Comparison of ENCODE assay signal across 14 cellular contexts in genomic region chr1:216666431-216666830, GRCh38. TPM values are rescaled to one million over a fixed set of nuclear protein-coding genes. Genes with fewer than 3 reads are reported as not detected.
A peak's percentile ranks its signal among the peaks of the same experiment; 100 is the strongest.
DNase-seq lines count a peak whose midpoint lies in the region; ATAC-seq and TF ChIP-seq lines count a peak whose summit lies in the region.
"Had no signal": no experiment of that assay in that cellular context is flagged by ENCODE, and none has a peak within 500 bp of the region (broad histone marks: within the 10 kb centered on the region; RNA-seq: fewer than 3 reads in every experiment).

No MANE protein-coding gene starts in this region.

- DNase-seq in Caco-2 = no peak
- no peak for DNase-seq in IMR-90
- no peak for DNase-seq in activated naive CD4-positive, alpha-beta T cell treated with anti-CD3 and anti-CD28 coated beads for 36 hours
- no peak for DNase-seq in activated CD4-positive, alpha-beta T cell treated with anti-CD3 and anti-CD28 coated beads for 48 hours
- DNase-seq: C1 segment of cervical spinal cord; CD4-positive, alpha-beta memory T cell; COR-L47; DMS153; DND-41; GM23248; H7 had no signal

- CTCF ChIA-PET in Caco-2 (lab: Charles Lee) (no interaction called here), IMR-90 (lab: Yijun Ruan, JAX) (no interaction called here)
- CTCF ChIA-PET in activated naive CD4-positive, alpha-beta T cell treated with anti-CD3 and anti-CD28 coated beads for 36 hours (lab: Charles Lee) = no interaction called here

- H4K8ac ChIP-seq in IMR-90 (ENCODE audit: low read depth in 2 of 2, low read length in 2 of 2) = no peak overlapping the region

- no peak for ATAC-seq in IMR-90 (ENCODE audit: low read depth)
- ATAC-seq in GM21367 (IDR thresholded peaks at IDR 0.05; ENCODE audit: unreplicated experiment) = no peak

- no peaks in the 10 kb centered on the region for H3K9me3 ChIP-seq in Caco-2
- H3K9me3 ChIP-seq in IMR-90 (ENCODE audit: control insufficient read depth, insufficient read depth, low read length) = no peaks in the 10 kb centered on the region
- H3K9me3 ChIP-seq in parathyroid adenoma (ENCODE audit: control insufficient read depth, low read length) = no peaks in the 10 kb centered on the region

- H3K14ac ChIP-seq in IMR-90 (replicated peaks; ENCODE audit: low read depth, low read length) = no peak overlapping the region

- no peak overlapping the region for H2BK20ac ChIP-seq in IMR-90 (ENCODE audit: low read depth, low read length)

- H3K9me3 Mint-ChIP-seq in Caco-2 (ENCODE audit: unreplicated experiment) = no peaks in the 10 kb centered on the region
- H3K9me3 Mint-ChIP-seq in activated naive CD4-positive, alpha-beta T cell treated with anti-CD3 and anti-CD28 coated beads for 36 hours = peaks cover 3% of the 10 kb centered on the region

- H2AK9ac ChIP-seq in IMR-90 (replicated peaks; ENCODE audit: low read depth, low read length, poor library complexity) = no peak overlapping the region

- no peak overlapping the region for H2AK5ac ChIP-seq in IMR-90 (ENCODE audit: low read depth, low read length)

- TF ChIP-seq POLR2A in IMR-90 (IDR thresholded peaks at IDR 0.05; ENCODE audit: low read depth, low read length) = no peak

- H3K27ac ChIP-seq in IMR-90 (ENCODE audit: insufficient read depth, low read length) = no peak overlapping the region
- H3K27ac ChIP-seq in parathyroid adenoma = peak overlapping the region; percentile 59
- H3K27ac ChIP-seq: GM23248 had no signal

- in situ Hi-C loops in IMR-90 (cut with MboI; ENCODE audit: low sequenced_read_pairs) = no loop called here

- no peak overlapping the region for H3K56ac ChIP-seq in IMR-90 (ENCODE audit: extremely low read depth, insufficient read depth, low read length)

- no peak overlapping the region for H2BK5ac ChIP-seq in IMR-90 (ENCODE audit: low read depth, low read length, poor library complexity, severe bottlenecking)

- H3K4me2 ChIP-seq in IMR-90 (ENCODE audit: low read depth, low read length) (no peak overlapping the region), parathyroid adenoma (ENCODE audit: low read length) (peak overlapping the region; percentile 29)

- H3K79me2 ChIP-seq in parathyroid adenoma = no peaks in the 10 kb centered on the region

- WGBS in IMR-90 (ENCODE audit: extremely low coverage in 2 of 2, insufficient read length in 1 of 2), 2 experiments = no CpG with 5 or more reads among the region's 2 CpGs

- H3K27ac Mint-ChIP-seq in Caco-2 (ENCODE audit: unreplicated experiment) = peak overlapping the region; percentile 51
- no peak overlapping the region for H3K27ac Mint-ChIP-seq in activated naive CD4-positive, alpha-beta T cell treated with anti-CD3 and anti-CD28 coated beads for 36 hours
- H3K27ac Mint-ChIP-seq: CD4-positive, alpha-beta memory T cell had no signal

- H3K9ac ChIP-seq in IMR-90 (ENCODE audit: low read depth, low read length) (no peak overlapping the region), parathyroid adenoma (no peak overlapping the region)
- H3K9ac ChIP-seq: GM23248 had no signal

- H3K4me3 ChIP-seq in Caco-2 (ENCODE audit: low read depth, low read length) (no peak overlapping the region), IMR-90 (ENCODE audit: insufficient read depth, low read depth, low read length) (no peak overlapping the region), parathyroid adenoma (ENCODE audit: low read depth, low read length) (peak overlapping the region; percentile 4)
- H3K4me3 ChIP-seq: GM23248 had no signal

- H3K4me1 ChIP-seq in Caco-2 = peaks cover 51% of the 10 kb centered on the region
- peaks cover 2% of the 10 kb centered on the region; the same call in 1 of the 2 replicates for H3K4me1 ChIP-seq in IMR-90 (ENCODE audit: control insufficient read depth, insufficient read depth, low read length)
- H3K4me1 ChIP-seq in parathyroid adenoma = peaks cover 7% of the 10 kb centered on the region

- H2BK15ac ChIP-seq in IMR-90 (ENCODE audit: low read depth, low read length) = no peak overlapping the region

- H3K4me3 Mint-ChIP-seq in Caco-2 (ENCODE audit: unreplicated experiment) = no peak overlapping the region
- no peak overlapping the region for H3K4me3 Mint-ChIP-seq in activated naive CD4-positive, alpha-beta T cell treated with anti-CD3 and anti-CD28 coated beads for 36 hours
- H3K4me3 Mint-ChIP-seq: CD4-positive, alpha-beta memory T cell had no signal

- POLR2A ChIA-PET in Caco-2 (lab: Charles Lee) = no interaction called here
- POLR2A ChIA-PET in IMR-90 (lab: Charles Lee; ENCODE audit: unreplicated experiment) = no interaction called here

- no peak overlapping the region for H4K91ac ChIP-seq in IMR-90 (ENCODE audit: insufficient read depth, low read depth, low read length)

- H2BK120ac ChIP-seq in IMR-90 (ENCODE audit: low read depth, low read length) = no peak overlapping the region

- TF ChIP-seq CTCF in Caco-2 (IDR thresholded peaks at IDR 0.05; ENCODE audit: insufficient read depth in 1 of 2, low read depth in 1 of 2, low read length in 1 of 2, severe bottlenecking in 1 of 2, unreplicated experiment in 1 of 2) (no peak), IMR-90 (conservative IDR thresholded peaks at IDR 0.05; ENCODE audit: low read depth, low read length) (no peak), parathyroid adenoma (IDR thresholded peaks at IDR 0.05) (no peak)

- no peak overlapping the region for H3K23ac ChIP-seq in IMR-90 (ENCODE audit: low read depth, low read length)

- dilution Hi-C loops in IMR-90 (cut with HindIII; ENCODE audit: low sequenced_read_pairs, unreplicated experiment) = no loop called here

- no peak for TF ChIP-seq RAD21 in IMR-90 (IDR thresholded peaks at IDR 0.05; ENCODE audit: low read length)

- H3K36me3 ChIP-seq in Caco-2 (ENCODE audit: control insufficient read depth, insufficient read depth, low read length) (no peaks in the 10 kb centered on the region), IMR-90 (ENCODE audit: control insufficient read depth, insufficient read depth, low read length) (no peaks in the 10 kb centered on the region), parathyroid adenoma (ENCODE audit: control insufficient read depth, insufficient read depth, low read length) (no peaks in the 10 kb centered on the region)

- H3K27me3 Mint-ChIP-seq in Caco-2 (ENCODE audit: insufficient read depth, unreplicated experiment) = no peaks in the 10 kb centered on the region
- H3K27me3 Mint-ChIP-seq in activated naive CD4-positive, alpha-beta T cell treated with anti-CD3 and anti-CD28 coated beads for 36 hours (ENCODE audit: low read depth) = no peaks in the 10 kb centered on the region
- H3K27me3 Mint-ChIP-seq: CD4-positive, alpha-beta memory T cell had no signal

- peaks cover 51% of the 10 kb centered on the region for H3K4me1 Mint-ChIP-seq in Caco-2 (ENCODE audit: low read depth, unreplicated experiment)
- H3K4me1 Mint-ChIP-seq in activated naive CD4-positive, alpha-beta T cell treated with anti-CD3 and anti-CD28 coated beads for 36 hours (ENCODE audit: low read depth) = no peaks in the 10 kb centered on the region
- H3K4me1 Mint-ChIP-seq: CD4-positive, alpha-beta memory T cell had no signal

- no peaks in the 10 kb centered on the region for H4K20me1 ChIP-seq in IMR-90 (ENCODE audit: insufficient read depth, low read length)

- H3K79me1 ChIP-seq in IMR-90 (ENCODE audit: low read depth in 1 of 2, low read length in 2 of 2) = no peaks in the 10 kb centered on the region

- H2AFZ ChIP-seq in IMR-90 (replicated peaks; ENCODE audit: low read length, poor library complexity) (no peak overlapping the region), parathyroid adenoma (no peak overlapping the region)
- H2AFZ ChIP-seq: GM23248 had no signal

- no peaks in the 10 kb centered on the region for H3K9me1 ChIP-seq in IMR-90 (ENCODE audit: insufficient read depth, low read length)

- peaks cover 5% of the 10 kb centered on the region for H3K36me3 Mint-ChIP-seq in Caco-2 (ENCODE audit: insufficient read depth, unreplicated experiment)
- H3K36me3 Mint-ChIP-seq in activated naive CD4-positive, alpha-beta T cell treated with anti-CD3 and anti-CD28 coated beads for 36 hours (ENCODE audit: low read depth) = no peaks in the 10 kb centered on the region
- H3K36me3 Mint-ChIP-seq: CD4-positive, alpha-beta memory T cell had no signal

- peak overlapping the region; percentile 75 for H3K18ac ChIP-seq in IMR-90 (ENCODE audit: low read depth, low read length)

- no peak overlapping the region; the same call in 1 of the 2 replicates for H4K5ac ChIP-seq in IMR-90 (ENCODE audit: low read depth, low read length)

- no peak overlapping the region for H3K4ac ChIP-seq in IMR-90 (ENCODE audit: low read depth, low read length)

- BruUV-seq in Caco-2 (replicated peaks; lab: Mats Ljungman, UMichigan) (no TSS peak), IMR-90 (replicated peaks; lab: Mats Ljungman, UMichigan) (no TSS peak)

- no peaks in the 10 kb centered on the region for H3K27me3 ChIP-seq in Caco-2 (replicated peaks; ENCODE audit: control insufficient read depth, insufficient read depth, low read length)
- no peaks in the 10 kb centered on the region for H3K27me3 ChIP-seq in IMR-90 (ENCODE audit: control insufficient read depth, insufficient read depth, low read length)
- no peaks in the 10 kb centered on the region for H3K27me3 ChIP-seq in parathyroid adenoma (ENCODE audit: control insufficient read depth, insufficient read depth, low read length)

- intact Hi-C loops in Caco-2 (cut with micrococcal nuclease; ENCODE audit: unreplicated experiment) = no loop called here
- intact Hi-C loops in IMR-90 (cut with micrococcal nuclease) = no loop called here
- intact Hi-C loops in activated naive CD4-positive, alpha-beta T cell treated with anti-CD3 and anti-CD28 coated beads for 36 hours (cut with micrococcal nuclease) = no loop called here

TF ChIP-seq in IMR-90, 13 proteins besides CTCF, POLR2A, EP300 and RAD21 (continues in another document):
- no peak for TF ChIP-seq MXI1 (IDR thresholded peaks at IDR 0.05; ENCODE audit: borderline replicate concordance, low read depth, low read length)
- TF ChIP-seq FOS (IDR thresholded peaks at IDR 0.05; ENCODE audit: low read depth, low read length) = no peak
- no peak for TF ChIP-seq RCOR1 (IDR thresholded peaks at IDR 0.05; ENCODE audit: insufficient replicate concordance, low read length)
- TF ChIP-seq CEBPB (IDR thresholded peaks at IDR 0.05; ENCODE audit: low read depth, low read length) = no peak
- no peak for TF ChIP-seq RFX5 (IDR thresholded peaks at IDR 0.05; ENCODE audit: low read depth, low read length)
- TF ChIP-seq CHD1 (IDR thresholded peaks at IDR 0.05; ENCODE audit: low read depth, low read length) = no peak
- no peak for TF ChIP-seq MAFK (IDR thresholded peaks at IDR 0.05; ENCODE audit: low read depth, low read length)

RNA-seq across cellular contexts. Expression of gene ESRRG, which starts 56.8 kb away (rescaled TPM):
- total RNA-seq in Caco-2 (2022) = 6.6 and 8.6 TPM in 2 replicates
- 0.54 and 0.56 TPM in 2 replicates for total RNA-seq in IMR-90 (2012; rRNA removed)
- 0.16 and 0.17 TPM in 2 replicates for polyA plus RNA-seq in IMR-90 (2012; rRNA removed)
- 0.07 and 0.23 TPM in 2 replicates for polyA plus RNA-seq in IMR-90 (2012; cell fraction: cytosol; rRNA removed)
- polyA plus RNA-seq in IMR-90 (2012; cell fraction: nucleus; rRNA removed; ENCODE audit: low replicate concordance) = 0.05 and 0.49 TPM in 2 replicates
- not detected for total RNA-seq in activated naive CD4-positive, alpha-beta T cell treated with anti-CD3 and anti-CD28 coated beads for 36 hours
- total RNA-seq: A673; CD4-positive, alpha-beta memory T cell; GM23248 had no signal
- polyA plus RNA-seq: CD4-positive, alpha-beta memory T cell; GM23248 had no signal
